1 cellular context compared by ENCODE assay signal in the genomic region with DNA sequence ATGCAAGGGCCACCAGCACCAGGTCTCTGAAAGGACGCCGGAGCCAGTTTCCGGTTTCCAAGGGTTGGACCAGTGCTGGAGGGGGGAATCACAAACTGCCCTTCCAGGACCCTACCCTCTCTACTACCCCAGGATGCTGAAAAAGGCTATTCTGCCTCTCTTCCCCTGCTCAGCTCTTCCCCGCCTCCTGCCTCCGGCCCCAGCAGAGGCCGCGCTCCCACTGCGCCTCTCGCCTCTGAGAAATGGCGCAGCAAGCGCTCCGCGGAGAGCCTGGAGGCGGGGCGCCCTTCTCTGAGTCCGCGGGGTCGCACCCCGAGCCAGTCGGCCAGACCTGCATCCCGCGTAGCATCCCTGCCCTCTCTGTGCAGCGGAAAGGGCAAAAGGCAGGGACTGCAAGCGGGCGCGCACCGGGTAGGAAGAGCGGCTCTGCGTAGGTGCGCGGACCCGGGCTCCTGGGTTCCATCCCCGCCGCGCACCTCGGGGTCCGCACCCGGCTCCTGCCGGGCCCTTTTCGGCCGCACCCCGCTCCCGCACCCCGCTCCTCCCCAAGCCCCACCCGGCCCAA.
TF ChIP-seq lines count a peak whose summit lies in the region.

No MANE protein-coding gene starts in this region.

TF ChIP-seq in GM23338, 12 proteins besides CTCF, POLR2A, EP300 and RAD21 (continued from another document):
- TF ChIP-seq, protein P1, sequence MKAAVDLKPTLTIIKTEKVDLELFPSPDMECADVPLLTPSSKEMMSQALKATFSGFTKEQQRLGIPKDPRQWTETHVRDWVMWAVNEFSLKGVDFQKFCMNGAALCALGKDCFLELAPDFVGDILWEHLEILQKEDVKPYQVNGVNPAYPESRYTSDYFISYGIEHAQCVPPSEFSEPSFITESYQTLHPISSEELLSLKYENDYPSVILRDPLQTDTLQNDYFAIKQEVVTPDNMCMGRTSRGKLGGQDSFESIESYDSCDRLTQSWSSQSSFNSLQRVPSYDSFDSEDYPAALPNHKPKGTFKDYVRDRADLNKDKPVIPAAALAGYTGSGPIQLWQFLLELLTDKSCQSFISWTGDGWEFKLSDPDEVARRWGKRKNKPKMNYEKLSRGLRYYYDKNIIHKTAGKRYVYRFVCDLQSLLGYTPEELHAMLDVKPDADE (IDR thresholded peaks at IDR 0.05): no peak
- TF ChIP-seq, protein P2, sequence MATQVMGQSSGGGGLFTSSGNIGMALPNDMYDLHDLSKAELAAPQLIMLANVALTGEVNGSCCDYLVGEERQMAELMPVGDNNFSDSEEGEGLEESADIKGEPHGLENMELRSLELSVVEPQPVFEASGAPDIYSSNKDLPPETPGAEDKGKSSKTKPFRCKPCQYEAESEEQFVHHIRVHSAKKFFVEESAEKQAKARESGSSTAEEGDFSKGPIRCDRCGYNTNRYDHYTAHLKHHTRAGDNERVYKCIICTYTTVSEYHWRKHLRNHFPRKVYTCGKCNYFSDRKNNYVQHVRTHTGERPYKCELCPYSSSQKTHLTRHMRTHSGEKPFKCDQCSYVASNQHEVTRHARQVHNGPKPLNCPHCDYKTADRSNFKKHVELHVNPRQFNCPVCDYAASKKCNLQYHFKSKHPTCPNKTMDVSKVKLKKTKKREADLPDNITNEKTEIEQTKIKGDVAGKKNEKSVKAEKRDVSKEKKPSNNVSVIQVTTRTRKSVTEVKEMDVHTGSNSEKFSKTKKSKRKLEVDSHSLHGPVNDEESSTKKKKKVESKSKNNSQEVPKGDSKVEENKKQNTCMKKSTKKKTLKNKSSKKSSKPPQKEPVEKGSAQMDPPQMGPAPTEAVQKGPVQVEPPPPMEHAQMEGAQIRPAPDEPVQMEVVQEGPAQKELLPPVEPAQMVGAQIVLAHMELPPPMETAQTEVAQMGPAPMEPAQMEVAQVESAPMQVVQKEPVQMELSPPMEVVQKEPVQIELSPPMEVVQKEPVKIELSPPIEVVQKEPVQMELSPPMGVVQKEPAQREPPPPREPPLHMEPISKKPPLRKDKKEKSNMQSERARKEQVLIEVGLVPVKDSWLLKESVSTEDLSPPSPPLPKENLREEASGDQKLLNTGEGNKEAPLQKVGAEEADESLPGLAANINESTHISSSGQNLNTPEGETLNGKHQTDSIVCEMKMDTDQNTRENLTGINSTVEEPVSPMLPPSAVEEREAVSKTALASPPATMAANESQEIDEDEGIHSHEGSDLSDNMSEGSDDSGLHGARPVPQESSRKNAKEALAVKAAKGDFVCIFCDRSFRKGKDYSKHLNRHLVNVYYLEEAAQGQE (IDR thresholded peaks at IDR 0.05; ENCODE audit: unreplicated experiment): no peak
- no peak for TF ChIP-seq POLR2AphosphoS5 (IDR thresholded peaks at IDR 0.05; ENCODE audit: low read depth)
- TF ChIP-seq STAT1 (IDR thresholded peaks at IDR 0.05; ENCODE audit: unreplicated experiment): no peak
